18 cellular contexts compared by ENCODE assay signal in genomic region chr14:90760055-90760444, GRCh38. TPM values are rescaled to one million over a fixed set of nuclear protein-coding genes. Genes with fewer than 3 reads are reported as not detected.
DNase-seq lines count a peak whose midpoint lies in the region; ATAC-seq, FAIRE-seq and TF ChIP-seq lines count a peak whose summit lies in the region.
"Had no signal": no experiment of that assay in that cellular context is flagged by ENCODE, and none has a peak within 500 bp of the region (broad histone marks: within the 10 kb centered on the region; RNA-seq: fewer than 3 reads in every experiment).

No MANE protein-coding gene starts in this region.

- TF ChIP-seq CTCF in Caco-2 (IDR thresholded peaks at IDR 0.05; ENCODE audit: insufficient read depth in 1 of 2, low read depth in 1 of 2, low read length in 1 of 2, severe bottlenecking in 1 of 2, unreplicated experiment in 1 of 2) (no peak), kidney (IDR thresholded peaks at IDR 0.05; ENCODE audit: borderline replicate concordance, extremely low read depth, insufficient read depth) (no peak)

- BruUV-seq in Caco-2 (replicated peaks; lab: Mats Ljungman, UMichigan): no TSS peak

- H3K9ac ChIP-seq in kidney (ENCODE audit: low read length in 2 of 2): no peak overlapping the region

- H3K27ac ChIP-seq in angular gyrus (ENCODE audit: low read depth, low read length) (peak overlapping the region; percentile 97), right cardiac atrium (ENCODE audit: low read length) (peak overlapping the region; percentile 10), SJCRH30 (no peak overlapping the region), kidney (ENCODE audit: low read depth in 2 of 2, low read length in 2 of 2) (no peak overlapping the region)
- H3K27ac ChIP-seq: hepatocyte had no signal

- intact Hi-C loops in Caco-2 (cut with micrococcal nuclease; ENCODE audit: unreplicated experiment) (no loop called here), right cardiac atrium (cut with DNase I) (loop anchor here in 1 of 4 donors (10.0 kb wide), 1 partner anchor 55 kb away; the partner anchor contains the start of gene TTC7B), kidney (cut with DNase I) (no loop called here)

- H3K4me3 ChIP-seq in Caco-2 (ENCODE audit: low read depth, low read length): no peak overlapping the region
- H3K4me3 ChIP-seq in right cardiac atrium (ENCODE audit: low read length): no peak overlapping the region
- H3K4me3 ChIP-seq in SJCRH30: no peak overlapping the region
- no peak overlapping the region for H3K4me3 ChIP-seq in kidney (ENCODE audit: low read length in 2 of 2)
- H3K4me3 ChIP-seq: adrenal gland, hepatocyte, K562 had no signal

- no peak overlapping the region for H3K4me3 Mint-ChIP-seq in Caco-2 (ENCODE audit: unreplicated experiment)
- H3K4me3 Mint-ChIP-seq in stimulated activated memory B cell treated with anti-CD40 and anti-IgM and Interleukin-4, amounts not matched to agents 10 μg/mL and 1 μg/mL and 100 μg/mL, for 72 hours: no peak overlapping the region
- H3K4me3 Mint-ChIP-seq: activated CD4-positive, alpha-beta T cell treated with anti-CD3 and anti-CD28 coated beads, Interleukin-2, amount 10 ng/mL, durations not matched to agents 7 days and 5 days had no signal

- no peaks in the 10 kb centered on the region for H3K36me3 ChIP-seq in Caco-2 (ENCODE audit: control insufficient read depth, insufficient read depth, low read length)
- no peaks in the 10 kb centered on the region for H3K36me3 ChIP-seq in SJCRH30
- H3K36me3 ChIP-seq in kidney (ENCODE audit: control insufficient read depth in 1 of 2, insufficient read depth in 2 of 2, low read length in 2 of 2): no peaks in the 10 kb centered on the region
- H3K36me3 ChIP-seq: adrenal gland had no signal

- POLR2A ChIA-PET in Caco-2 (lab: Charles Lee): no interaction called here

- peak in 1 of 2 donors; percentile 3 for ATAC-seq in right cardiac atrium
- ATAC-seq in stimulated activated memory B cell treated with anti-CD40 and anti-IgM and Interleukin-4, amounts not matched to agents 10 μg/mL and 1 μg/mL and 100 μg/mL, for 72 hours: no peak
- ATAC-seq: esophagus mucosa; natural killer cell treated with Interleukin-12 subunit alpha and Interleukin-12 subunit beta and Interleukin-15 and Interleukin-18, amount 100 ng/mL, for 72 hours had no signal

- H3K27me3 Mint-ChIP-seq in Caco-2 (ENCODE audit: insufficient read depth, unreplicated experiment): no peaks in the 10 kb centered on the region
- no peaks in the 10 kb centered on the region for H3K27me3 Mint-ChIP-seq in stimulated activated memory B cell treated with anti-CD40 and anti-IgM and Interleukin-4, amounts not matched to agents 10 μg/mL and 1 μg/mL and 100 μg/mL, for 72 hours

- peaks cover 10% of the 10 kb centered on the region for H3K9me3 Mint-ChIP-seq in Caco-2 (ENCODE audit: unreplicated experiment)
- peaks cover 5% of the 10 kb centered on the region for H3K9me3 Mint-ChIP-seq in stimulated activated memory B cell treated with anti-CD40 and anti-IgM and Interleukin-4, amounts not matched to agents 10 μg/mL and 1 μg/mL and 100 μg/mL, for 72 hours

- H3K4me1 ChIP-seq in Caco-2 (no peaks in the 10 kb centered on the region), right cardiac atrium (ENCODE audit: control insufficient read depth, insufficient read depth, low read length) (peaks cover 4% of the 10 kb centered on the region), SJCRH30 (no peaks in the 10 kb centered on the region), kidney (ENCODE audit: control insufficient read depth in 1 of 2, insufficient read depth in 1 of 2, low read depth in 1 of 2, low read length in 2 of 2) (peaks cover 0 to 6% of the 10 kb centered on the region in 2 donors)

- H3K9me3 ChIP-seq in Caco-2 (0 out of 2 replicates have a peak, but pooled peaks cover 13% of the 10 kb centered on the region), right cardiac atrium (ENCODE audit: control insufficient read depth, low read length) (no peaks in the 10 kb centered on the region), SJCRH30 (replicated peaks) (0 out of 2 replicates have a peak, but pooled peaks cover 8% of the 10 kb centered on the region), kidney (ENCODE audit: control insufficient read depth in 1 of 2, low read length in 2 of 2) (peaks cover 0 to 10% of the 10 kb centered on the region in 2 donors)
- H3K9me3 ChIP-seq: adrenal gland had no signal

- WGBS in right cardiac atrium: 72% methylated on average over 4 of the region's 4 CpGs

- CTCF ChIA-PET in Caco-2 (lab: Charles Lee): interaction anchor here (1.1 kb wide), 1 partner anchor 58 kb away, joined by 4 read pairs; no protein-coding TSS in a partner anchor

- DNase-seq in Caco-2 (no peak), right cardiac atrium (peak in 2 of 3 donors; percentile 52 to 58), SJCRH30 (no peak), germinal center (ENCODE audit: low spot score) (no peak), kidney (no peak)
- DNase-seq: activated CD4-positive, alpha-beta T cell treated with anti-CD3 and anti-CD28 coated beads, Interleukin-2, amount 10 ng/mL, durations not matched to agents 7 days and 5 days; activated CD8-positive, alpha-beta memory T cell treated with anti-CD3 and anti-CD28 coated beads, Interleukin-2, amount 50 U/mL, for 48 hours; activated effector memory CD4-positive, alpha-beta T cell treated with anti-CD3 and anti-CD28 coated beads, Interleukin-2, amount 50 U/mL, for 16 hours; NCI-H187 treated with DMSO at 0.1 percent for 48 hours; NK-92 treated with Interleukin-12 subunit alpha and Interleukin-12 subunit beta, amount 100 ng/mL, for 24 hours; posterior cingulate gyrus had no signal

- FAIRE-seq in kidney (lab: Jason Lieb, UNC): no peak

- H3K27me3 ChIP-seq in Caco-2 (replicated peaks; ENCODE audit: control insufficient read depth, insufficient read depth, low read length) (no peaks in the 10 kb centered on the region), right cardiac atrium (ENCODE audit: control insufficient read depth, insufficient read depth) (no peaks in the 10 kb centered on the region), SJCRH30 (no peaks in the 10 kb centered on the region)
- H3K27me3 ChIP-seq: adrenal gland, hepatocyte had no signal

- H3K36me3 Mint-ChIP-seq in Caco-2 (ENCODE audit: insufficient read depth, unreplicated experiment): peaks cover 7% of the 10 kb centered on the region
- H3K36me3 Mint-ChIP-seq in stimulated activated memory B cell treated with anti-CD40 and anti-IgM and Interleukin-4, amounts not matched to agents 10 μg/mL and 1 μg/mL and 100 μg/mL, for 72 hours: no peaks in the 10 kb centered on the region

- no peaks in the 10 kb centered on the region for H3K4me1 Mint-ChIP-seq in Caco-2 (ENCODE audit: low read depth, unreplicated experiment)
- H3K4me1 Mint-ChIP-seq in stimulated activated memory B cell treated with anti-CD40 and anti-IgM and Interleukin-4, amounts not matched to agents 10 μg/mL and 1 μg/mL and 100 μg/mL, for 72 hours: peaks cover 17% of the 10 kb centered on the region

- peak overlapping the region; percentile 49 for H3K27ac Mint-ChIP-seq in Caco-2 (ENCODE audit: unreplicated experiment)
- peak overlapping the region; percentile 84 for H3K27ac Mint-ChIP-seq in stimulated activated memory B cell treated with anti-CD40 and anti-IgM and Interleukin-4, amounts not matched to agents 10 μg/mL and 1 μg/mL and 100 μg/mL, for 72 hours
- H3K27ac Mint-ChIP-seq: activated CD4-positive, alpha-beta T cell treated with anti-CD3 and anti-CD28 coated beads, Interleukin-2, amount 10 ng/mL, durations not matched to agents 7 days and 5 days had no signal

RNA-seq across cellular contexts. Expression of gene TTC7B, which starts 56.2 kb away (rescaled TPM):
- 19.0 and 28.5 TPM in 2 replicates for total RNA-seq in Caco-2 (2022)
- total RNA-seq in right cardiac atrium: 10 to 100 TPM; 80.7 to 88.7 (median 85.5) TPM
- polyA plus RNA-seq in right cardiac atrium: 38.1 TPM
- 31.7 and 45.9 TPM in 2 replicates for total RNA-seq in SJCRH30 (2014; rRNA removed; shearing (Covaris generic))
- 48.3 TPM for total RNA-seq in kidney
- polyA plus RNA-seq in kidney (ENCODE audit: insufficient read depth, low read depth, low replicate concordance): 23.4 TPM

Comparison
In these comparisons a context has a peak if more than half of its experiments do, and no peak if none do; other contexts are left out.
1. DNase-seq: peak in right cardiac atrium (2 of 3); none in Caco-2 (0 of 2), SJCRH30 (0 of 2), germinal center (single experiment) and kidney (single experiment).
2. H3K27ac ChIP-seq: peak in angular gyrus (single experiment) and right cardiac atrium (single experiment); none in SJCRH30 (single experiment) and kidney (0 of 2).